Comparison of ENCODE assay signal across 13 cellular contexts in the genomic region with DNA sequence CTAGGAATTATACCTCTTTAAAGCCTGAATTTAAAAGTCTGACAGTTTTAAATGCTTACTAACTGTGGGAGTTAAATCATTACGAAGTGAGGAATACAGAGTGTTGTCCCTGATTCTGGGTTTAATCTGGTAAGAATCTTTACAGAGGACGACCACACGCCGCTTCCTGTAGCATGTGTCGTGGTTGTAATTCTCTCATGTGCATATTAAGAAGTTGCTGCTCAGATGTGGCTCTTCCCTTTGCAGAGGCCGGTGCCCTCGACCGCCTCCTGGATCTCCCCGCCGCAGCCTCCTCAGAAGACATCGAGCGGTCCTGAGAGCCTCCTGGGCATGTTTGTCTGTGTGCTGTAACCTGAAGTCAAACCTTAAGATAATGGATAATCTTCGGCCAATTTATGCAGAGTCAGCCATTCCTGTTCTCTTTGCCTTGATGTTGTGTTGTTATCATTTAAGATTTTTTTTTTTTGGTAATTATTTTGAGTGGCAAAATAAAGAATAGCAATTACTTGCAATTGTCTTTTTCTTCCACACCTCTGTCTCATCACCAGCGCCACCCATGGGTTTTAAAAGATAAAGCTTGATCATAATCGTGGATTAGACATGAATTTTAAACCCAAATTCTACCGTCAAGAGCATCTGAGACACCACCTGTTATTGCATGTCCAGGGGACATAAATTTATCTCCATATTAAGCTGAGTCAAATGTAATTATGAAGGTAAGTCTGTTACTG. TPM values are rescaled to one million over a fixed set of nuclear protein-coding genes. Genes with fewer than 3 reads are reported as not detected.
DNase-seq lines count a peak whose midpoint lies in the region; ATAC-seq and TF ChIP-seq lines count a peak whose summit lies in the region.
"Had no signal": no experiment of that assay in that cellular context is flagged by ENCODE, and none has a peak within 500 bp of the region (broad histone marks: within the 10 kb centered on the region; RNA-seq: fewer than 3 reads in every experiment).

No MANE protein-coding gene starts in this region.

- intact Hi-C loops in activated CD4-positive, alpha-beta T cell treated with anti-CD3 and anti-CD28 coated beads, Interleukin-2, amount 10 ng/mL, durations not matched to agents 24 days and 14 days (cut with micrococcal nuclease), result no loop called here
- intact Hi-C loops in natural killer cell (cut with micrococcal nuclease), result no loop called here

- DNase-seq in activated CD4-positive, alpha-beta T cell treated with anti-CD3 and anti-CD28 coated beads, Interleukin-2, amount 10 ng/mL, durations not matched to agents 24 days and 14 days, result peak; percentile 73
- no peak for DNase-seq in activated CD4-positive, alpha-beta T cell treated with anti-CD3 and anti-CD28 coated beads, Interleukin-2, amount 50 U/mL, for 4 hours
- DNase-seq in LHCN-M2 (ENCODE audit: low read depth) (peak; percentile 5), natural killer cell (no peak), superior temporal gyrus (ENCODE audit: extremely low spot score) (no peak), DMS114 treated with DMSO at 0.1 percent for 48 hours (lab: John Stamatoyannopoulos, UW; ENCODE audit: unreplicated experiment) (no peak)
- DNase-seq in activated effector memory CD4-positive, alpha-beta T cell treated with anti-CD3 and anti-CD28 coated beads, Interleukin-2, amount 50 U/mL, for 16 hours, result peak; percentile 64
- DNase-seq: amniotic stem cell; midbrain; NK-92 treated with Interleukin-12 subunit alpha and Interleukin-12 subunit beta, amount 100 ng/mL, for 24 hours; right cardiac atrium had no signal

- peak in 2 of 3 donors; percentile 45 to 77 for ATAC-seq in natural killer cell
- no peak for ATAC-seq in GM19467 (IDR thresholded peaks at IDR 0.05; ENCODE audit: unreplicated experiment)
- ATAC-seq: right cardiac atrium had no signal

- no peaks in the 10 kb centered on the region for H3K36me3 Mint-ChIP-seq in activated CD4-positive, alpha-beta T cell treated with anti-CD3 and anti-CD28 coated beads, Interleukin-2, amount 10 ng/mL, durations not matched to agents 24 days and 14 days (ENCODE audit: low read depth)
- no peaks in the 10 kb centered on the region for H3K36me3 Mint-ChIP-seq in natural killer cell

- no peak overlapping the region for H3K27ac Mint-ChIP-seq in activated CD4-positive, alpha-beta T cell treated with anti-CD3 and anti-CD28 coated beads, Interleukin-2, amount 10 ng/mL, durations not matched to agents 24 days and 14 days
- no peak overlapping the region for H3K27ac Mint-ChIP-seq in natural killer cell

- H3K27me3 Mint-ChIP-seq in activated CD4-positive, alpha-beta T cell treated with anti-CD3 and anti-CD28 coated beads, Interleukin-2, amount 10 ng/mL, durations not matched to agents 24 days and 14 days, result peaks cover 52% of the 10 kb centered on the region
- peaks cover 35 to 48% of the 10 kb centered on the region in 2 donors for H3K27me3 Mint-ChIP-seq in natural killer cell (ENCODE audit: low read depth in 2 of 2)

- H3K4me3 Mint-ChIP-seq in activated CD4-positive, alpha-beta T cell treated with anti-CD3 and anti-CD28 coated beads, Interleukin-2, amount 10 ng/mL, durations not matched to agents 24 days and 14 days, result peak overlapping the region; percentile 24
- H3K4me3 Mint-ChIP-seq in natural killer cell, result peak overlapping the region; percentile 31

- H3K4me1 Mint-ChIP-seq in activated CD4-positive, alpha-beta T cell treated with anti-CD3 and anti-CD28 coated beads, Interleukin-2, amount 10 ng/mL, durations not matched to agents 24 days and 14 days, result peaks cover 15% of the 10 kb centered on the region
- H3K4me1 Mint-ChIP-seq in natural killer cell, result peaks cover 12 to 15% of the 10 kb centered on the region in 2 donors

- H3K9me3 Mint-ChIP-seq in activated CD4-positive, alpha-beta T cell treated with anti-CD3 and anti-CD28 coated beads, Interleukin-2, amount 10 ng/mL, durations not matched to agents 24 days and 14 days, result peaks cover 5% of the 10 kb centered on the region
- H3K9me3 Mint-ChIP-seq in natural killer cell, result no peaks in the 10 kb centered on the region

- TF ChIP-seq CTCF in natural killer cell (IDR thresholded peaks at IDR 0.05), result no peak

RNA-seq across cellular contexts. Expression of a gene that starts 6.5 kb away (rescaled TPM):
- 0.92 and 1.8 TPM in 2 replicates for total RNA-seq in activated CD4-positive, alpha-beta T cell treated with anti-CD3 and anti-CD28 coated beads, Interleukin-2, amount 10 ng/mL, durations not matched to agents 24 days and 14 days
- total RNA-seq in LHCN-M2 (2014; rRNA removed) (not detected in 2 replicates), natural killer cell (not detected)
- polyA plus RNA-seq in LHCN-M2 (2012), result not detected
- total RNA-seq: H4, right cardiac atrium had no signal

Comparison
In these comparisons a context has a peak if more than half of its experiments do, and no peak if none do; other contexts are left out.
1. DNase-seq: peak in activated CD4-positive, alpha-beta T cell treated with anti-CD3 and anti-CD28 coated beads, Interleukin-2, amount 10 ng/mL, durations not matched to agents 24 days and 14 days (single experiment), LHCN-M2 (single experiment) and activated effector memory CD4-positive, alpha-beta T cell treated with anti-CD3 and anti-CD28 coated beads, Interleukin-2, amount 50 U/mL, for 16 hours (single experiment); none in activated CD4-positive, alpha-beta T cell treated with anti-CD3 and anti-CD28 coated beads, Interleukin-2, amount 50 U/mL, for 4 hours (0 of 2), natural killer cell (single experiment), superior temporal gyrus (single experiment) and DMS114 treated with DMSO at 0.1 percent for 48 hours (single experiment).